Comparison of ENCODE assay signal across 2 cellular contexts in genomic region chr11:33999393-33999792, GRCh38.
TF ChIP-seq lines count a peak whose summit lies in the region.

No MANE protein-coding gene starts in this region.

TF ChIP-seq in IMR-90, 13 proteins besides CTCF, POLR2A, EP300 and RAD21:
- TF ChIP-seq MXI1 (IDR thresholded peaks at IDR 0.05; ENCODE audit: borderline replicate concordance, low read depth, low read length) (no peak), FOS (IDR thresholded peaks at IDR 0.05; ENCODE audit: low read depth, low read length) (no peak), CEBPB (IDR thresholded peaks at IDR 0.05; ENCODE audit: low read depth, low read length) (0 out of 2 replicates have a peak, but pooled peaks have one; percentile 0)

TF ChIP-seq in HepG2, 621 proteins besides CTCF, POLR2A, EP300 and RAD21:
- peak; percentile 24; the same call in 1 of the 2 replicates for TF ChIP-seq CEBPB (IDR thresholded peaks at IDR 0.05; ENCODE audit: borderline replicate concordance, low read depth, low read length)
- no peak for TF ChIP-seq ZFYVE20 (CRISPR knock-in tag; IDR thresholded peaks at IDR 0.05; ENCODE audit: borderline replicate concordance, low read depth)
- no peak for TF ChIP-seq RBFOX2 (IDR thresholded peaks at IDR 0.05; ENCODE audit: low read depth, low read length)
TF ChIP-seq in HepG2: peak in this region for 1.
